8 cellular contexts compared by ENCODE assay signal in the genomic region with DNA sequence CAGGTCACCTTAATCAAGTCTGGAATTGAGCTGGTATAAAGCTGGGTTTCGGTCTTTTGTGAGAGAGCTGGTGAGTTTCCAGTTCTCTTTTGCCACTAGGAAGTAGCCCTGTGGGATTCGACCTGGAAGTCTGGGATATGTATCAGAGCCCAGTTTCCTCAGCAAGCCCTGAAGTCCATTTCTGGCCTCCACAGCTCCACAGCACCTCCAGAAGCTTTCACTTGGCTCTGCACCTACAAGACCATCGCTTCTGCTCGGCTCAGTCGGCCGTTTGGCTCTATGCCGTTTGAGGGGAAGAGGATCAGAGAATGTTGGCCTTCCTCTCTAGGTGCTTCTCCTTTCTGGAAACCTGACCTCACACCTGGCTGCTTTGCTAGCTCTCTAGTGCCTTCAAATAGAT.
DNase-seq lines count a peak whose midpoint lies in the region; ATAC-seq, FAIRE-seq and TF ChIP-seq lines count a peak whose summit lies in the region.

No MANE protein-coding gene starts in this region.

- H3K27ac Mint-ChIP-seq in natural killer cell, result peak overlapping the region in 1 of 2 donors; percentile 22

- H3K27me3 Mint-ChIP-seq in natural killer cell (ENCODE audit: low read depth in 2 of 2), result no peaks in the 10 kb centered on the region

- no peak overlapping the region for H3K4me3 Mint-ChIP-seq in natural killer cell

- peaks cover 30 to 66% (median 34%) of the 10 kb centered on the region in 3 donors for H3K4me1 ChIP-seq in pancreas

- no peak for FAIRE-seq in pancreas (lab: Jason Lieb, UNC)

- intact Hi-C loops in pancreas (cut with DNase I), result loop anchor here in 1 of 3 donors (10.0 kb wide), 1 partner anchor 430 kb away; no protein-coding TSS in a partner anchor
- intact Hi-C loops in natural killer cell (cut with micrococcal nuclease), result no loop called here

- TF ChIP-seq POLR2A in GM18505 (IDR thresholded peaks at IDR 0.05; ENCODE audit: borderline replicate concordance, extremely low read depth, insufficient read depth, insufficient read length), result no peak

- H3K9me3 Mint-ChIP-seq in natural killer cell, result no peaks in the 10 kb centered on the region

- H3K36me3 ChIP-seq in pancreas, result no peaks in the 10 kb centered on the region

- peak; percentile 28 for DNase-seq in DMS153 treated with DMSO at 0.1 percent for 48 hours (lab: John Stamatoyannopoulos, UW; ENCODE audit: unreplicated experiment)
- peak; percentile 9 for DNase-seq in RPMI7951 (ENCODE audit: low read depth)
- peak; percentile 60 for DNase-seq in fibroblast of the conjunctiva (ENCODE audit: low read depth)
- peak in 4 of 6 donors; percentile 57 to 65 (median 62) for DNase-seq in pancreas
- no peak for DNase-seq in natural killer cell

- H3K36me3 Mint-ChIP-seq in natural killer cell, result no peaks in the 10 kb centered on the region

- peak overlapping the region; percentile 24 to 78 (median 40) for H3K27ac ChIP-seq in pancreas

- H3K27me3 ChIP-seq in pancreas, result no peaks in the 10 kb centered on the region

- peak; percentile 67 to 82 (median 77) for ATAC-seq in pancreas
- no peak for ATAC-seq in HG03469 (IDR thresholded peaks at IDR 0.05; ENCODE audit: unreplicated experiment)
- no peak for ATAC-seq in GM21528 (IDR thresholded peaks at IDR 0.05; ENCODE audit: low FRiP score, unreplicated experiment)
- ATAC-seq in GM18505 (IDR thresholded peaks at IDR 0.05; ENCODE audit: unreplicated experiment), result no peak
- ATAC-seq in natural killer cell, result no peak

- WGBS in pancreas, 2 donors, result 3 to 6% methylated on average over 7 of the region's 7 CpGs

- peaks cover 57 to 70% of the 10 kb centered on the region in 2 donors for H3K4me1 Mint-ChIP-seq in natural killer cell

- TF ChIP-seq CTCF in pancreas (IDR thresholded peaks at IDR 0.05), result peak in 3 of 4 donors; percentile 23 to 48 (median 42)
- TF ChIP-seq CTCF in natural killer cell (IDR thresholded peaks at IDR 0.05), result no peak

- no peaks in the 10 kb centered on the region for H3K9me3 ChIP-seq in pancreas

- no peak overlapping the region for H3K4me3 ChIP-seq in pancreas

Comparison
In these comparisons a context has a peak if more than half of its experiments do, and no peak if none do; other contexts are left out.
1. ATAC-seq: peak in pancreas (4 of 4); none in HG03469 (single experiment), GM21528 (single experiment), GM18505 (single experiment) and natural killer cell (0 of 3).